1 cellular context compared by ENCODE assay signal in genomic region chr10:109940117-109940516, GRCh38.
TF ChIP-seq lines count a peak whose summit lies in the region.

No MANE protein-coding gene starts in this region.

TF ChIP-seq in H1, 55 proteins besides CTCF, POLR2A, EP300 and RAD21:
- 0 out of 2 replicates have a peak, but pooled peaks have one; percentile 24 for TF ChIP-seq KDM1A (IDR thresholded peaks at IDR 0.05; ENCODE audit: borderline replicate concordance, low read length)
- TF ChIP-seq EGR1 (IDR thresholded peaks at IDR 0.05; ENCODE audit: borderline replicate concordance, low read depth, low read length): no peak
